13 cellular contexts compared by ENCODE assay signal in genomic region chr2:152486048-152486736, GRCh38.
DNase-seq lines count a peak whose midpoint lies in the region; FAIRE-seq and TF ChIP-seq lines count a peak whose summit lies in the region.
"Had no signal": no experiment of that assay in that cellular context is flagged by ENCODE, and none has a peak within 500 bp of the region (broad histone marks: within the 10 kb centered on the region; RNA-seq: fewer than 3 reads in every experiment).

No MANE protein-coding gene starts in this region.

- peaks cover 26% of the 10 kb centered on the region for H3K4me1 ChIP-seq in HAP-1
- peaks cover 10 to 27% of the 10 kb centered on the region in 2 donors for H3K4me1 ChIP-seq in adrenal gland (replicated peaks in 1 of 2)
- H3K4me1 ChIP-seq in prostate gland (replicated peaks), result no peaks in the 10 kb centered on the region

- no peaks in the 10 kb centered on the region for H3K9me3 ChIP-seq in HAP-1
- no peaks in the 10 kb centered on the region for H3K9me3 ChIP-seq in adrenal gland (replicated peaks in 1 of 3)
- H3K9me3 ChIP-seq in prostate gland, result no peaks in the 10 kb centered on the region

- TF ChIP-seq POLR2A in adrenal gland (IDR thresholded peaks at IDR 0.05), result no peak
- no peak for TF ChIP-seq POLR2A in prostate gland (IDR thresholded peaks at IDR 0.05)

- peak; percentile 51 to 94 for DNase-seq in HAP-1 (ENCODE audit: low spot score in 2 of 2)
- DNase-seq in adrenal gland, result peak in 1 of 7 donors; percentile 27
- DNase-seq in kidney glomerular epithelial cell (lab: John Stamatoyannopoulos, UW), result peak; percentile 55
- DNase-seq in prostate gland (ENCODE audit: low spot score), result peak; percentile 58
- no peak for DNase-seq in GM19239 (ENCODE audit: insufficient read length, low spot score)
- no peak for DNase-seq in NCI-H187 (lab: John Stamatoyannopoulos, UW)
- DNase-seq in GM20000 (ENCODE audit: low spot score), result no peak
- no peak for DNase-seq in globus pallidus (ENCODE audit: low spot score)
- DNase-seq: activated effector memory CD4-positive, alpha-beta T cell treated with anti-CD3 and anti-CD28 coated beads, Interleukin-2, amount 50 U/mL, for 16 hours; effector memory CD4-positive, alpha-beta T cell; NK-92 treated with Interleukin-12 subunit alpha and Interleukin-12 subunit beta, amount 100 ng/mL, for 24 hours; stimulated activated CD8-positive, alpha-beta memory T cell treated with anti-CD3 and anti-CD28 coated beads, Interleukin-4, amount 100 ng/mL, for 48 hours had no signal

- FAIRE-seq in GM19239 (lab: Jason Lieb, UNC), result no peak
- FAIRE-seq: TTC549 had no signal

- TF ChIP-seq CTCF in adrenal gland (IDR thresholded peaks at IDR 0.05) (no peak), prostate gland (IDR thresholded peaks at IDR 0.05) (no peak), GM20000 (IDR thresholded peaks at IDR 0.05; ENCODE audit: extremely low read depth, missing control alignments) (no peak)

- H3K36me3 ChIP-seq in HAP-1 (replicated peaks) (no peaks in the 10 kb centered on the region), adrenal gland (replicated peaks in 1 of 2) (no peaks in the 10 kb centered on the region), prostate gland (no peaks in the 10 kb centered on the region)

- intact Hi-C loops in adrenal gland (cut with DNase I) (no loop called here), prostate gland (cut with DNase I) (no loop called here)

- WGBS in adrenal gland, 4 donors, result 58 to 78% (median 69%) methylated on average over 7 of the region's 7 CpGs
- WGBS in prostate gland, result 22% methylated on average over 7 of the region's 7 CpGs

- in situ Hi-C loops in HAP-1 (cut with MboI; ENCODE audit: low sequenced_read_pairs), result no loop called here

- H3K27ac ChIP-seq in adrenal gland (peak overlapping the region in 4 of 5 donors; percentile 1 to 64 (median 38)), prostate gland (peak overlapping the region; percentile 15 to 51)

- H3K4me3 ChIP-seq in HAP-1 (no peak overlapping the region), adrenal gland (no peak overlapping the region), prostate gland (no peak overlapping the region)

- H3K27me3 ChIP-seq in HAP-1 (ENCODE audit: low read depth), result peaks cover 15% of the 10 kb centered on the region
- no peaks in the 10 kb centered on the region for H3K27me3 ChIP-seq in adrenal gland
- H3K27me3 ChIP-seq in prostate gland (replicated peaks; ENCODE audit: insufficient read depth), result no peaks in the 10 kb centered on the region

Comparison
In these comparisons a context has a peak if more than half of its experiments do, and no peak if none do; other contexts are left out.
1. DNase-seq: peak in HAP-1 (2 of 2), kidney glomerular epithelial cell (single experiment) and prostate gland (single experiment); none in GM19239 (single experiment), NCI-H187 (0 of 2), GM20000 (single experiment) and globus pallidus (single experiment).